In genomic region chr7:102404005-102404861, GRCh38 we compare ENCODE assay signal across 9 cellular contexts. TPM values are rescaled to one million over a fixed set of nuclear protein-coding genes. Genes with fewer than 3 reads are reported as not detected.
DNase-seq lines count a peak whose midpoint lies in the region; ATAC-seq, FAIRE-seq and TF ChIP-seq lines count a peak whose summit lies in the region.
"Had no signal": no experiment of that assay in that cellular context is flagged by ENCODE, and none has a peak within 500 bp of the region (broad histone marks: within the 10 kb centered on the region; RNA-seq: fewer than 3 reads in every experiment).

No MANE protein-coding gene starts in this region.

- CTCF ChIA-PET in BJ (lab: Yijun Ruan, JAX), result interaction anchor here (0.6 to 2.4 kb wide), 9 partner anchors 8 to 841 kb away, joined by 3 to 9 read pairs (median 4); partner anchors contain the start of gene PRKRIP1

- intact Hi-C loops in colonic mucosa (cut with DNase I), result loop anchor here (10.0 kb wide), 1 partner anchor 61 kb away; the partner anchor contains the start of genes ALKBH4 and LRWD1

- peaks cover 35% of the 10 kb centered on the region for H3K36me3 ChIP-seq in BJ (ENCODE audit: control insufficient read depth, insufficient read depth, low read length)
- peaks cover 18% of the 10 kb centered on the region for H3K36me3 ChIP-seq in colonic mucosa

- H3K4me3 ChIP-seq in BJ (ENCODE audit: low read depth, low read length), result no peak overlapping the region
- H3K4me3 ChIP-seq in colonic mucosa, result no peak overlapping the region

- TF ChIP-seq CTCF in BJ (IDR thresholded peaks at IDR 0.05; ENCODE audit: insufficient read depth, low read depth, low read length) (peak; percentile 67), colonic mucosa (IDR thresholded peaks at IDR 0.05) (peak; percentile 72)

- FAIRE-seq in urothelium cell line (lab: Jason Lieb, UNC), result no peak

- no peak overlapping the region for H3K9ac ChIP-seq in colonic mucosa (ENCODE audit: low read depth in 2 of 2, low read length in 2 of 2)

- H3K9me3 ChIP-seq in colonic mucosa, result no peaks in the 10 kb centered on the region

- H3K27ac ChIP-seq in colonic mucosa, result no peak overlapping the region

- ATAC-seq in GM18517 (IDR thresholded peaks at IDR 0.05; ENCODE audit: unreplicated experiment) (peak; percentile 74), HG02884 (IDR thresholded peaks at IDR 0.05; ENCODE audit: unreplicated experiment) (peak; percentile 75)

- POLR2A ChIA-PET in BJ (lab: Charles Lee), result no interaction called here

- no peaks in the 10 kb centered on the region for H3K4me1 ChIP-seq in colonic mucosa

- no peaks in the 10 kb centered on the region for H3K27me3 ChIP-seq in BJ (ENCODE audit: control insufficient read depth, insufficient read depth, low read length)
- no peaks in the 10 kb centered on the region for H3K27me3 ChIP-seq in colonic mucosa

- no peak for DNase-seq in BJ (ENCODE audit: low read depth)
- peak; percentile 46 for DNase-seq in NCI-H1694 (lab: John Stamatoyannopoulos, UW)
- DNase-seq in T-helper 2 cell, result peak in 3 of 5 experiments; percentile 31 to 80 (median 59)
- DNase-seq in colonic mucosa, result peak; percentile 26
- DNase-seq in lung microvascular endothelial cell (ENCODE audit: low read depth in 2 of 2), result peak; percentile 64 to 72
- peak; percentile 80 for DNase-seq in urothelium cell line (ENCODE audit: low spot score)

RNA-seq across cellular contexts. Expression of gene PRKRIP1, which starts 8.1 kb away (rescaled TPM):
- polyA plus RNA-seq in BJ (2011; rRNA removed), result 11.9 and 14.3 TPM in 2 replicates
- 2.8 and 3.6 TPM in 2 replicates for polyA minus RNA-seq in BJ (2011; rRNA and poly(A)+ RNA removed)
- total RNA-seq in colonic mucosa (10 to 100 TPM; 15.1 to 19.4 TPM), lung microvascular endothelial cell (8.1 and 10.3 TPM in 2 replicates)

RNA-seq across cellular contexts. Expression of gene ORAI2, which starts 29.1 kb away (rescaled TPM):
- 27.3 and 41.6 TPM in 2 replicates for polyA plus RNA-seq in BJ (2011; rRNA removed)
- polyA minus RNA-seq in BJ (2011; rRNA and poly(A)+ RNA removed), result 30.2 and 49.0 TPM in 2 replicates
- total RNA-seq in colonic mucosa, result 1 to 10 TPM; 3.3 to 5.5 TPM
- total RNA-seq in lung microvascular endothelial cell, result 45.3 and 57.7 TPM in 2 replicates

RNA-seq across cellular contexts. Expression of gene SPDYE6, which starts 48.0 kb away (rescaled TPM):
- not detected in 2 replicates for polyA plus RNA-seq in BJ (2011; rRNA removed)
- 0.24 TPM in 1 of 2 replicates, not detected in the other for polyA minus RNA-seq in BJ (2011; rRNA and poly(A)+ RNA removed)
- total RNA-seq in colonic mucosa (not detected), lung microvascular endothelial cell (not detected in 2 replicates)
- total RNA-seq: skeletal muscle tissue had no signal
